8 cellular contexts compared by ENCODE assay signal in genomic region chr5:172789687-172790495, GRCh38. TPM values are rescaled to one million over a fixed set of nuclear protein-coding genes. Genes with fewer than 3 reads are reported as not detected.
DNase-seq lines count a peak whose midpoint lies in the region; ATAC-seq and TF ChIP-seq lines count a peak whose summit lies in the region.

No MANE protein-coding gene starts in this region.

- 63% methylated on average over 9 of the region's 9 CpGs for WGBS in mammary epithelial cell (ENCODE audit: low coverage, missing lambda C conversion rate)

- H3K4me3 ChIP-seq in breast epithelium (no peak overlapping the region), mammary epithelial cell (replicated peaks in 1 of 3; ENCODE audit: insufficient read depth in 1 of 3, low read depth in 2 of 3, low read length in 3 of 3) (no peak overlapping the region), fibroblast of pulmonary artery (replicated peaks; ENCODE audit: low read depth, low read length) (no peak overlapping the region)

- in situ Hi-C loops in mammary epithelial cell (cut with MboI; ENCODE audit: low sequenced_read_pairs in 2 of 2), result no loop called here

- no peak for TF ChIP-seq POLR2A in breast epithelium (IDR thresholded peaks at IDR 0.05)

- H3K4me1 ChIP-seq in breast epithelium (peaks cover 0 to 5% of the 10 kb centered on the region in 2 donors), mammary epithelial cell (ENCODE audit: insufficient read depth, low read length) (no peaks in the 10 kb centered on the region)

- CTCF ChIA-PET in mammary epithelial cell (lab: Charles Lee; ENCODE audit: low non-redundant PET), result no interaction called here

- no peaks in the 10 kb centered on the region for H4K20me1 ChIP-seq in mammary epithelial cell (ENCODE audit: insufficient read depth, low read length)

- H3K27ac ChIP-seq in breast epithelium (peak overlapping the region; percentile 64 to 79), mammary epithelial cell (ENCODE audit: insufficient read depth, low read depth, low read length) (no peak overlapping the region)

- H3K36me3 ChIP-seq in breast epithelium (no peaks in the 10 kb centered on the region), mammary epithelial cell (ENCODE audit: insufficient read depth, low read length) (no peaks in the 10 kb centered on the region)

- H3K9ac ChIP-seq in mammary epithelial cell (ENCODE audit: insufficient read depth, low read length), result no peak overlapping the region

- H3K79me2 ChIP-seq in mammary epithelial cell (ENCODE audit: insufficient read depth, low read length), result no peaks in the 10 kb centered on the region

- peak; percentile 47 for ATAC-seq in omental fat pad (ENCODE audit: low FRiP score)
- no peak for ATAC-seq in HG02678 (IDR thresholded peaks at IDR 0.05; ENCODE audit: unreplicated experiment)
- no peak for ATAC-seq in HG02763 (IDR thresholded peaks at IDR 0.05; ENCODE audit: unreplicated experiment)

- BruUV-seq in mammary epithelial cell (replicated peaks; lab: Mats Ljungman, UMichigan), result no TSS peak

- intact Hi-C loops in breast epithelium (cut with DNase I; ENCODE audit: low total_unique reads), result no loop called here
- intact Hi-C loops in mammary epithelial cell (cut with micrococcal nuclease), result no loop called here

- H3K9me3 ChIP-seq in breast epithelium (no peaks in the 10 kb centered on the region), mammary epithelial cell (replicated peaks; ENCODE audit: insufficient read depth, low read length) (no peaks in the 10 kb centered on the region)

- DNase-seq in breast epithelium (ENCODE audit: low spot score in 2 of 2) (no peak), mammary epithelial cell (no peak), fibroblast of pulmonary artery (ENCODE audit: low read depth) (peak; percentile 52), omental fat pad (ENCODE audit: low spot score) (peak; percentile 23)
- no peak for DNase-seq in activated CD4-positive, alpha-beta T cell treated with anti-CD3 and anti-CD28 coated beads for 4 hours
- no peak for DNase-seq in effector CD8-positive, alpha-beta T cell (lab: John Stamatoyannopoulos, UW)

- dilution Hi-C loops in mammary epithelial cell (cut with HindIII; ENCODE audit: low sequenced_read_pairs), result no loop called here

- TF ChIP-seq CTCF in breast epithelium (IDR thresholded peaks at IDR 0.05), result no peak
- no peak for TF ChIP-seq CTCF in mammary epithelial cell (conservative IDR thresholded peaks at IDR 0.05 in 1 of 2, IDR thresholded peaks at IDR 0.05 in 1 of 2; ENCODE audit: extremely low read depth in 1 of 2, insufficient read depth in 1 of 2, low read depth in 1 of 2, low read length in 2 of 2)
- TF ChIP-seq CTCF in fibroblast of pulmonary artery (IDR thresholded peaks at IDR 0.05; ENCODE audit: low read length, missing control alignments), result no peak
- TF ChIP-seq CTCF in omental fat pad (IDR thresholded peaks at IDR 0.05), result no peak

- no peak overlapping the region for H3K4me2 ChIP-seq in mammary epithelial cell (ENCODE audit: insufficient read depth, low read depth, low read length)

- no peak overlapping the region for H2AFZ ChIP-seq in mammary epithelial cell (ENCODE audit: low read depth, low read length)

- H3K27me3 ChIP-seq in breast epithelium, result no peaks in the 10 kb centered on the region
- H3K27me3 ChIP-seq in mammary epithelial cell (ENCODE audit: insufficient read depth, low read length), result no peaks in the 10 kb centered on the region

RNA-seq across cellular contexts. Expression of gene DUSP1, which starts 18.9 kb away (rescaled TPM):
- total RNA-seq in breast epithelium (1,000 to 10,000 TPM in 2 of 3 donors, 100 to 1,000 TPM in 1; 752 to 1,562 (median 1,015) TPM), mammary epithelial cell (10 to 100 TPM; 20.7 to 28.8 TPM), omental fat pad (1,000 to 10,000 TPM; 1,645 to 2,968 (median 1,824) TPM)
- 19.1 TPM for polyA plus RNA-seq in mammary epithelial cell
- polyA minus RNA-seq in mammary epithelial cell, result 22.7 TPM

RNA-seq across cellular contexts. Expression of gene ERGIC1, which starts 44.2 kb away (rescaled TPM):
- total RNA-seq in breast epithelium (100 to 1,000 TPM in 1 of 3 donors, 10 to 100 TPM in 2; 86.6 to 139 (median 95.2) TPM), mammary epithelial cell (10 to 100 TPM; 58.8 to 98.6 TPM), omental fat pad (100 to 1,000 TPM in 3 of 4 donors, 10 to 100 TPM in 1; 98.8 to 227 (median 129) TPM)
- 111 TPM for polyA plus RNA-seq in mammary epithelial cell
- polyA minus RNA-seq in mammary epithelial cell, result 158 TPM

Comparison
In these comparisons a context has a peak if more than half of its experiments do, and no peak if none do; other contexts are left out.
1. RNA of gene DUSP1, which starts 18.9 kb away (total RNA-seq): 1,645 to 2,968 TPM in omental fat pad and 752 to 1,562 TPM in breast epithelium; 20.7 to 28.8 TPM in mammary epithelial cell; every median in the first group is over 10 times any median in the second.
2. DNase-seq: peak in fibroblast of pulmonary artery (single experiment) and omental fat pad (single experiment); none in breast epithelium (0 of 2), mammary epithelial cell (single experiment), activated CD4-positive, alpha-beta T cell treated with anti-CD3 and anti-CD28 coated beads for 4 hours (0 of 2) and effector CD8-positive, alpha-beta T cell (single experiment).